ENCODE assay signal across 12 cellular contexts in the genomic region with DNA sequence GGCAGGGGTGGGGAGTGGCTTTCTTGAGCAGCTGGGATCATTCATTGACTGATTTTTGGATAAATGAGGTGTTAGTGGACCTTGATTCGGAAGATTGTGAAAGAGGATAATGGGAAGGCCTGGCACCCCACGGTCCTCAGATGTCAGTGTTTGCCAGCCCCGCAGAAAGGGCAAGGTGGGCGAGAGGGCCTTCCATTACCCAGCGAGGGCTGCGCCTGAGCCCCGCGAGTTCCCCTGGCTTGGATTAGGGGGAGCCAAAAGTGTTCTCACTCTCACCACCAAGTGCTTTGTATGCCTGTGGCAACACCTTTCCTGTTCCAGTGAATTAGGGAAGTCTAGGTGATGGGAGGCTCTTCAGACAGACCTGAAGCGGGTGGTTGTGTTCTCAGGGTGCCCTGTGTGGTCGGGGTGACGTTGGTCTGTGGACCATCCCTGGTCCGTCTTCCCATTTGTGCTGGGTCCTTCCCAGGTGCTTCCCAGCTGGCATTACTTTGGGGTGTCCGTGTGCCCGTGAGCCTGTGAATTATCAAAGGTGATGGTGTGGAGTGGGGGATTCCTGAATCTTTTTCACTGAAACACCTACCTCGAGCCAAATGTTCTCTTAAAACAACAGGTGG.
"Had no signal": no experiment of that assay in that cellular context is flagged by ENCODE, and none has a peak within 500 bp of the region (broad histone marks: within the 10 kb centered on the region; RNA-seq: fewer than 3 reads in every experiment).

No MANE protein-coding gene starts in this region.

- H3K27me3 ChIP-seq: hepatocyte, tibial nerve had no signal

- H3K4me1 Mint-ChIP-seq: activated CD4-positive, alpha-beta T cell treated with anti-CD3 and anti-CD28 coated beads, Interleukin-2, amount 10 ng/mL, durations not matched to agents 7 days and 5 days had no signal

- H3K27ac Mint-ChIP-seq: activated CD4-positive, alpha-beta T cell treated with anti-CD3 and anti-CD28 coated beads, Interleukin-2, amount 10 ng/mL, durations not matched to agents 7 days and 5 days; activated naive CD8-positive, alpha-beta T cell; activated T-helper 2 cell treated with anti-CD3 and anti-CD28 coated beads, Interferon-gamma antibody, Interleukin-2, Interleukin-4, amounts not matched to agents 10 μg/mL and 5 μg/mL and 100 μg/mL, durations not matched to agents 14 hours and 24 hours and 36 hours; natural killer cell treated with Interleukin-12 subunit alpha and Interleukin-12 subunit beta and Interleukin-15 and Interleukin-18, amount 100 ng/mL, for 72 hours had no signal

- H3K4me2 ChIP-seq: hepatocyte had no signal

- H3K4me3 Mint-ChIP-seq: activated CD4-positive, alpha-beta T cell treated with anti-CD3 and anti-CD28 coated beads, Interleukin-2, amount 10 ng/mL, durations not matched to agents 7 days and 5 days; activated naive CD8-positive, alpha-beta T cell; natural killer cell treated with Interleukin-12 subunit alpha and Interleukin-12 subunit beta and Interleukin-15 and Interleukin-18, amount 100 ng/mL, for 72 hours had no signal

- H3K27ac ChIP-seq: hepatocyte, SK-N-MC, tibial nerve had no signal

- H2AFZ ChIP-seq: hepatocyte had no signal

- H3K4me3 ChIP-seq: hepatocyte, SK-N-MC, tibial nerve had no signal

- ATAC-seq: natural killer cell treated with Interleukin-12 subunit alpha and Interleukin-12 subunit beta and Interleukin-15 and Interleukin-18, amount 100 ng/mL, for 72 hours had no signal

- DNase-seq: activated CD4-positive, alpha-beta T cell treated with anti-CD3 and anti-CD28 coated beads, Interleukin-2, amount 10 ng/mL, durations not matched to agents 7 days and 5 days; activated CD8-positive, alpha-beta memory T cell treated with anti-CD3 and anti-CD28 coated beads for 24 hours; effector CD8-positive, alpha-beta T cell; mammary epithelial cell; stimulated activated CD4-positive, alpha-beta T cell treated with anti-CD3 and anti-CD28 coated beads, Interleukin-15, amount 100 ng/mL, for 24 hours; stimulated activated CD4-positive, alpha-beta T cell treated with anti-CD3 and anti-CD28 coated beads, Interleukin-4, amount 100 ng/mL, for 24 hours had no signal

- H3K27me3 Mint-ChIP-seq: activated CD4-positive, alpha-beta T cell treated with anti-CD3 and anti-CD28 coated beads, Interleukin-2, amount 10 ng/mL, durations not matched to agents 7 days and 5 days; activated naive CD8-positive, alpha-beta T cell; natural killer cell treated with Interleukin-12 subunit alpha and Interleukin-12 subunit beta and Interleukin-15 and Interleukin-18, amount 100 ng/mL, for 72 hours had no signal
